In genomic region chr20:40689100-40689942, GRCh38 we compare ENCODE assay signal across 1 cellular context.
TF ChIP-seq lines count a peak whose summit lies in the region.

Gene MAFB (minus strand): TSS chr20:40689236. CDS start chr20:40688850, 386 bp downstream.

TF ChIP-seq in K562, 482 proteins besides CTCF, POLR2A, EP300 and RAD21 (continued from another document):
- TF ChIP-seq EGR1 (conservative IDR thresholded peaks at IDR 0.05) (peak; percentile 37; the same call in 1 of the 2 replicates), E4F1 (CRISPR knock-in tag; IDR thresholded peaks at IDR 0.05; ENCODE audit: borderline replicate concordance) (no peak)
TF ChIP-seq in K562: peak in this region for 4.
